23 cellular contexts compared by ENCODE assay signal in genomic region chr3:54038391-54038790, GRCh38.
DNase-seq lines count a peak whose midpoint lies in the region; ATAC-seq, FAIRE-seq and TF ChIP-seq lines count a peak whose summit lies in the region.
"Had no signal": no experiment of that assay in that cellular context is flagged by ENCODE, and none has a peak within 500 bp of the region (broad histone marks: within the 10 kb centered on the region; RNA-seq: fewer than 3 reads in every experiment).

No MANE protein-coding gene starts in this region.

- POLR2A ChIA-PET in HepG2 (lab: Yijun Ruan, JAX), result no interaction called here

- H3K4me1 ChIP-seq in HepG2 (ENCODE audit: insufficient read depth, low read length), result no peaks in the 10 kb centered on the region
- no peaks in the 10 kb centered on the region for H3K4me1 ChIP-seq in right lobe of liver
- H3K4me1 ChIP-seq in aorta (ENCODE audit: control insufficient read depth in 1 of 2, insufficient read depth in 2 of 2, low read length in 2 of 2), result no peaks in the 10 kb centered on the region
- H3K4me1 ChIP-seq: A549 had no signal

- no peaks in the 10 kb centered on the region for H3K9me3 ChIP-seq in HepG2 (ENCODE audit: low read length)
- H3K9me3 ChIP-seq in right lobe of liver, result no peaks in the 10 kb centered on the region
- no peaks in the 10 kb centered on the region for H3K9me3 ChIP-seq in aorta (ENCODE audit: control insufficient read depth, low read length)
- H3K9me3 ChIP-seq: A549; BLaER1 treated with 17β-estradiol and CSF1 and Interleukin-3, amounts not matched to agents 10 nM and 100 nM; Caco-2 had no signal

- peaks cover 14% of the 10 kb centered on the region for H3K27me3 Mint-ChIP-seq in nephron progenitor cell (ENCODE audit: low read depth, poor library complexity)

- TF ChIP-seq CTCF in bronchial epithelial cell (IDR thresholded peaks at IDR 0.05; ENCODE audit: insufficient read depth, low read length, severe bottlenecking) (no peak), HepG2 (CRISPR knock-in tag; IDR thresholded peaks at IDR 0.05) (no peak), right lobe of liver (IDR thresholded peaks at IDR 0.05) (no peak), nephron progenitor cell (IDR thresholded peaks at IDR 0.05) (no peak)

- FAIRE-seq in bronchial epithelial cell (lab: Jason Lieb, UNC), result peak; percentile 18
- FAIRE-seq in HepG2 (lab: Jason Lieb, UNC), result no peak
- FAIRE-seq: A549, D721Med, G401.6, GM12891, GM19239 had no signal

- no TSS peak for BruUV-seq in HepG2 (replicated peaks; lab: Mats Ljungman, UMichigan)

- no peaks in the 10 kb centered on the region for H3K36me3 ChIP-seq in bronchial epithelial cell (ENCODE audit: control insufficient read depth, insufficient read depth, low read length)
- no peaks in the 10 kb centered on the region for H3K36me3 ChIP-seq in HepG2 (replicated peaks in 1 of 2; ENCODE audit: control insufficient read depth in 1 of 2, insufficient read depth in 2 of 2, low read length in 2 of 2)
- no peaks in the 10 kb centered on the region for H3K36me3 ChIP-seq in right lobe of liver
- no peaks in the 10 kb centered on the region for H3K36me3 ChIP-seq in aorta (ENCODE audit: control insufficient read depth in 1 of 2, insufficient read depth in 2 of 2, low read length in 1 of 2)
- H3K36me3 ChIP-seq: BLaER1 treated with 17β-estradiol and CSF1 and Interleukin-3, amounts not matched to agents 10 nM and 100 nM had no signal

- ATAC-seq in HepG2 (no peak), right lobe of liver (peak in 3 of 4 donors; percentile 67 to 99 (median 87)), aorta (ENCODE audit: low FRiP score) (no peak), HG02642 (IDR thresholded peaks at IDR 0.05; ENCODE audit: poor library complexity, unreplicated experiment) (no peak)
- ATAC-seq: A549; CD8-positive, alpha-beta T cell had no signal

- TF ChIP-seq EP300 in HepG2 (IDR thresholded peaks at IDR 0.05; ENCODE audit: low read depth in 2 of 2, low read length in 2 of 2) (no peak), HepG2 (CRISPR knock-in tag; IDR thresholded peaks at IDR 0.05; ENCODE audit: borderline replicate concordance) (no peak)

- no peak for TF ChIP-seq RAD21 in HepG2 (CRISPR knock-in tag; IDR thresholded peaks at IDR 0.05)

- peak overlapping the region; percentile 8 for H3K27ac Mint-ChIP-seq in nephron progenitor cell
- H3K27ac Mint-ChIP-seq: B cell; CD4-positive, alpha-beta T cell; CD8-positive, alpha-beta T cell had no signal

- H3K27ac ChIP-seq in HepG2 (ENCODE audit: extremely low read length, insufficient read depth, low read length) (no peak overlapping the region), right lobe of liver (no peak overlapping the region), aorta (ENCODE audit: low read depth in 1 of 2, low read length in 2 of 2) (no peak overlapping the region)
- H3K27ac ChIP-seq: 22Rv1; A549; BLaER1 treated with 17β-estradiol and CSF1 and Interleukin-3, amounts not matched to agents 10 nM and 100 nM; C4-2B had no signal

- H2AFZ ChIP-seq in HepG2 (ENCODE audit: low read length), result no peak overlapping the region

- intact Hi-C loops in HepG2 (cut with micrococcal nuclease; ENCODE audit: unreplicated experiment), result no loop called here
- intact Hi-C loops in right lobe of liver (cut with DNase I), result no loop called here
- intact Hi-C loops in aorta (cut with DNase I), result no loop called here

- H3K9me3 Mint-ChIP-seq in nephron progenitor cell, result no peaks in the 10 kb centered on the region
- H3K9me3 Mint-ChIP-seq: CD4-positive, alpha-beta T cell; CD8-positive, alpha-beta T cell had no signal

- in situ Hi-C loops in HepG2 (cut with HindIII; ENCODE audit: extremely low pct_ligation_motif_present, low pct_unique_long_range_greater_than_20kb), result no loop called here

- H3K27me3 ChIP-seq in bronchial epithelial cell (ENCODE audit: control insufficient read depth, insufficient read depth, low read length), result no peaks in the 10 kb centered on the region
- H3K27me3 ChIP-seq in HepG2 (ENCODE audit: control insufficient read depth in 1 of 2, insufficient read depth in 2 of 2, low read length in 2 of 2), result peaks cover 0 to 12% of the 10 kb centered on the region in 2 experiments; a peak in 2 of 5 replicates
- no peaks in the 10 kb centered on the region for H3K27me3 ChIP-seq in right lobe of liver
- H3K27me3 ChIP-seq in aorta (ENCODE audit: control insufficient read depth in 1 of 2, insufficient read depth in 2 of 2, low read length in 1 of 2), result no peaks in the 10 kb centered on the region
- H3K27me3 ChIP-seq: BLaER1 treated with 17β-estradiol and CSF1 and Interleukin-3, amounts not matched to agents 10 nM and 100 nM had no signal

- no peak overlapping the region for H3K4me3 ChIP-seq in bronchial epithelial cell (ENCODE audit: low read depth, low read length)
- H3K4me3 ChIP-seq in HepG2 (replicated peaks in 1 of 3; ENCODE audit: insufficient read depth in 1 of 3, low read depth in 2 of 3, low read length in 3 of 3), result no peak overlapping the region
- no peak overlapping the region for H3K4me3 ChIP-seq in right lobe of liver
- H3K4me3 ChIP-seq in aorta (ENCODE audit: low read length in 2 of 2), result no peak overlapping the region
- H3K4me3 ChIP-seq: A549; BLaER1 treated with 17β-estradiol and CSF1 and Interleukin-3, amounts not matched to agents 10 nM and 100 nM had no signal

- H3K4me1 Mint-ChIP-seq in nephron progenitor cell, result peaks cover 16% of the 10 kb centered on the region
- H3K4me1 Mint-ChIP-seq: B cell had no signal

- H3K4me3 Mint-ChIP-seq in nephron progenitor cell, result no peak overlapping the region
- H3K4me3 Mint-ChIP-seq: B cell; CD4-positive, alpha-beta T cell; CD8-positive, alpha-beta T cell had no signal

- no peaks in the 10 kb centered on the region for H4K20me1 ChIP-seq in HepG2 (ENCODE audit: insufficient read depth, low read length)
- H4K20me1 ChIP-seq: BLaER1 treated with 17β-estradiol and CSF1 and Interleukin-3, amounts not matched to agents 10 nM and 100 nM had no signal

- H3K9ac ChIP-seq in HepG2 (ENCODE audit: insufficient read depth, low read depth, low read length), result no peak overlapping the region
- H3K9ac ChIP-seq: BLaER1 treated with 17β-estradiol and CSF1 and Interleukin-3, amounts not matched to agents 10 nM and 100 nM had no signal

- CTCF ChIA-PET in HepG2 (lab: Yijun Ruan, JAX; ENCODE audit: low intra/inter-chr PET ratio, low total read pairs), result no interaction called here

- H3K79me2 ChIP-seq in HepG2 (ENCODE audit: insufficient read depth, low read length), result no peaks in the 10 kb centered on the region

- TF ChIP-seq POLR2A in HepG2 (IDR thresholded peaks at IDR 0.05; ENCODE audit: insufficient read depth in 1 of 2, low read depth in 2 of 2, low read length in 2 of 2) (no peak), right lobe of liver (IDR thresholded peaks at IDR 0.05) (no peak)

- H3K36me3 Mint-ChIP-seq in nephron progenitor cell (ENCODE audit: low read depth), result no peaks in the 10 kb centered on the region
- H3K36me3 Mint-ChIP-seq: CD8-positive, alpha-beta T cell had no signal

- DNase-seq in bronchial epithelial cell (ENCODE audit: low read depth) (no peak), HepG2 (ENCODE audit: low spot score) (no peak), right lobe of liver (peak in 2 of 3 donors; percentile 56 to 65), nephron progenitor cell (no peak), NCI-H69 (lab: John Stamatoyannopoulos, UW) (no peak), aorta (no peak)
- DNase-seq: AML-193; Caco-2; Calu3; CD4-positive, alpha-beta T cell; CD8-positive, alpha-beta T cell; DMS79 treated with DMSO at 0.1 percent for 48 hours; GF-D8 had no signal

- WGBS in HepG2 (ENCODE audit: low lambda C conversion rate), result 4% methylated on average over 4 of the region's 4 CpGs
- WGBS in right lobe of liver (ENCODE audit: insufficient coverage, low coverage, low lambda C conversion rate, missing lambda C conversion rate), result 37% methylated on average over 4 of the region's 4 CpGs
- 86 to 92% methylated on average over 4 of the region's 4 CpGs for WGBS in aorta, 2 donors

- no peak overlapping the region for H3K4me2 ChIP-seq in HepG2 (ENCODE audit: low read depth, low read length)
- H3K4me2 ChIP-seq: A549; BLaER1 treated with 17β-estradiol and CSF1 and Interleukin-3, amounts not matched to agents 10 nM and 100 nM had no signal

TF ChIP-seq in HepG2, 621 proteins besides CTCF, POLR2A, EP300 and RAD21:
- TF ChIP-seq ETV6 (CRISPR knock-in tag; conservative IDR thresholded peaks at IDR 0.05) (no peak), HNF4A (CRISPR knock-in tag; IDR thresholded peaks at IDR 0.05) (0 out of 2 replicates have a peak, but pooled peaks have one; percentile 5)
TF ChIP-seq in HepG2: peak in this region for 1.

Comparison
In these comparisons a context has a peak if more than half of its experiments do, and no peak if none do; other contexts are left out.
1. DNase-seq: peak in right lobe of liver (2 of 3); none in bronchial epithelial cell (single experiment), HepG2 (single experiment), nephron progenitor cell (single experiment), NCI-H69 (single experiment) and aorta (0 of 2).
2. ATAC-seq: peak in right lobe of liver (3 of 4); none in HepG2 (single experiment), aorta (single experiment) and HG02642 (single experiment).